In genomic region chr5:128436825-128437224, GRCh38 we compare ENCODE assay signal across 11 cellular contexts.
DNase-seq lines count a peak whose midpoint lies in the region; ATAC-seq and TF ChIP-seq lines count a peak whose summit lies in the region.
"Had no signal": no experiment of that assay in that cellular context is flagged by ENCODE, and none has a peak within 500 bp of the region (broad histone marks: within the 10 kb centered on the region; RNA-seq: fewer than 3 reads in every experiment).

No MANE protein-coding gene starts in this region.

- H2BK120ac ChIP-seq in neuronal stem cell (ENCODE audit: low read depth, low read length): no peak overlapping the region

- WGBS in neuronal stem cell (ENCODE audit: extremely low coverage in 2 of 2, insufficient read length in 2 of 2, insufficient replicate concordance in 1 of 2), 2 donors: no CpG with 5 or more reads among the region's 3 CpGs

- ATAC-seq in GM23338 (peak; percentile 51), esophagus mucosa (peak; percentile 25)

- no peaks in the 10 kb centered on the region for H4K20me1 ChIP-seq in GM23338 (replicated peaks; ENCODE audit: insufficient read depth)
- no peaks in the 10 kb centered on the region for H4K20me1 ChIP-seq in PC-9 (ENCODE audit: insufficient read depth)

- H2BK5ac ChIP-seq in neuronal stem cell (ENCODE audit: low read length): no peak overlapping the region

- H3K4me1 ChIP-seq in GM23338 (ENCODE audit: insufficient read depth) (no peaks in the 10 kb centered on the region), PC-9 (replicated peaks; ENCODE audit: insufficient read depth) (no peaks in the 10 kb centered on the region), neuronal stem cell (ENCODE audit: control insufficient read depth in 2 of 2, insufficient read depth in 1 of 2, low read depth in 1 of 2, low read length in 2 of 2) (peaks cover 0 to 6% of the 10 kb centered on the region in 2 donors)

- POLR2A ChIA-PET in PC-9 (lab: Charles Lee; ENCODE audit: unreplicated experiment): no interaction called here

- intact Hi-C loops in PC-9 (cut with micrococcal nuclease; ENCODE audit: unreplicated experiment): no loop called here
- intact Hi-C loops in activated T-helper 1 cell treated with anti-CD3 and anti-CD28 coated beads, Interleukin-12 subunit alpha, Interleukin-12 subunit beta, Interleukin-2, Interleukin-4 antibody, amounts not matched to agents 30 ng/mL and 10 ng/mL and 1 ng/mL, durations not matched to agents 14 hours and 24 hours and 36 hours (cut with micrococcal nuclease): no loop called here

- H3K36me3 Mint-ChIP-seq in GM23338 (ENCODE audit: low read depth) (no peaks in the 10 kb centered on the region), endothelial cell (ENCODE audit: low read depth, unreplicated experiment) (no peaks in the 10 kb centered on the region)
- no peaks in the 10 kb centered on the region for H3K36me3 Mint-ChIP-seq in activated T-helper 1 cell treated with anti-CD3 and anti-CD28 coated beads, Interleukin-12 subunit alpha, Interleukin-12 subunit beta, Interleukin-2, Interleukin-4 antibody, amounts not matched to agents 30 ng/mL and 10 ng/mL and 1 ng/mL, durations not matched to agents 14 hours and 24 hours and 36 hours (ENCODE audit: low read depth)

- H3K9me3 Mint-ChIP-seq in GM23338: no peaks in the 10 kb centered on the region
- no peaks in the 10 kb centered on the region for H3K9me3 Mint-ChIP-seq in endothelial cell (ENCODE audit: unreplicated experiment)
- no peaks in the 10 kb centered on the region for H3K9me3 Mint-ChIP-seq in activated T-helper 1 cell treated with anti-CD3 and anti-CD28 coated beads, Interleukin-12 subunit alpha, Interleukin-12 subunit beta, Interleukin-2, Interleukin-4 antibody, amounts not matched to agents 30 ng/mL and 10 ng/mL and 1 ng/mL, durations not matched to agents 14 hours and 24 hours and 36 hours

- no peak overlapping the region for H2BK12ac ChIP-seq in neuronal stem cell (ENCODE audit: low read length)

- H3K27ac Mint-ChIP-seq in GM23338 (no peak overlapping the region), endothelial cell (ENCODE audit: unreplicated experiment) (no peak overlapping the region)
- H3K27ac Mint-ChIP-seq in activated T-helper 1 cell treated with anti-CD3 and anti-CD28 coated beads, Interleukin-12 subunit alpha, Interleukin-12 subunit beta, Interleukin-2, Interleukin-4 antibody, amounts not matched to agents 30 ng/mL and 10 ng/mL and 1 ng/mL, durations not matched to agents 14 hours and 24 hours and 36 hours: no peak overlapping the region

- H3K36me3 ChIP-seq in GM23338 (ENCODE audit: insufficient read depth): no peaks in the 10 kb centered on the region
- H3K36me3 ChIP-seq in PC-9 (ENCODE audit: low read depth): no peaks in the 10 kb centered on the region
- peaks cover 0 to 2% of the 10 kb centered on the region in 2 donors for H3K36me3 ChIP-seq in neuronal stem cell (replicated peaks in 1 of 2; ENCODE audit: control insufficient read depth in 2 of 2, insufficient read depth in 2 of 2, low read length in 2 of 2)

- no peak overlapping the region for H2AK5ac ChIP-seq in neuronal stem cell (ENCODE audit: low read depth, low read length)

- no peaks in the 10 kb centered on the region for H3K79me2 ChIP-seq in GM23338 (replicated peaks; ENCODE audit: insufficient read depth)
- H3K79me2 ChIP-seq in PC-9 (ENCODE audit: low read depth): no peaks in the 10 kb centered on the region

- no peak overlapping the region for H2AFZ ChIP-seq in GM23338
- no peak overlapping the region for H2AFZ ChIP-seq in PC-9
- H2AFZ ChIP-seq in neuronal stem cell (ENCODE audit: low read length): no peak overlapping the region

- H3F3A ChIP-seq in GM23338 (replicated peaks; ENCODE audit: low read depth) (no peaks in the 10 kb centered on the region), PC-9 (ENCODE audit: insufficient read depth, low read depth) (no peaks in the 10 kb centered on the region)

- no peak overlapping the region for H3K4me3 Mint-ChIP-seq in GM23338
- H3K4me3 Mint-ChIP-seq in endothelial cell (ENCODE audit: unreplicated experiment): no peak overlapping the region
- no peak overlapping the region for H3K4me3 Mint-ChIP-seq in activated T-helper 1 cell treated with anti-CD3 and anti-CD28 coated beads, Interleukin-12 subunit alpha, Interleukin-12 subunit beta, Interleukin-2, Interleukin-4 antibody, amounts not matched to agents 30 ng/mL and 10 ng/mL and 1 ng/mL, durations not matched to agents 14 hours and 24 hours and 36 hours
- H3K4me3 Mint-ChIP-seq: central memory CD8-positive, alpha-beta T cell had no signal

- no peak overlapping the region for H3K4me3 ChIP-seq in GM23338
- no peak overlapping the region for H3K4me3 ChIP-seq in PC-9
- no peak overlapping the region for H3K4me3 ChIP-seq in retinal pigment epithelial cell (ENCODE audit: low read length)
- no peak overlapping the region for H3K4me3 ChIP-seq in neuronal stem cell (ENCODE audit: low read length in 2 of 2)

- no peak overlapping the region for H4K91ac ChIP-seq in neuronal stem cell (ENCODE audit: low read depth, low read length, poor library complexity)

- H3K4me2 ChIP-seq in GM23338: no peak overlapping the region
- no peak overlapping the region for H3K4me2 ChIP-seq in PC-9
- no peak overlapping the region for H3K4me2 ChIP-seq in neuronal stem cell (ENCODE audit: insufficient read depth, low read length, poor library complexity, severe bottlenecking)

- DNase-seq in GM23338 (ENCODE audit: low spot score): peak; percentile 9
- peak; percentile 7 to 48 for DNase-seq in PC-9
- peak; percentile 84 for DNase-seq in retinal pigment epithelial cell (ENCODE audit: low read depth)
- DNase-seq in neuronal stem cell (ENCODE audit: low spot score): no peak
- no peak for DNase-seq in endothelial cell (ENCODE audit: low spot score)
- DNase-seq in activated T-helper 1 cell treated with anti-CD3 and anti-CD28 coated beads, Interleukin-12 subunit alpha, Interleukin-12 subunit beta, Interleukin-2, Interleukin-4 antibody, amounts not matched to agents 30 ng/mL and 10 ng/mL and 1 ng/mL, durations not matched to agents 14 hours and 24 hours and 36 hours (ENCODE audit: low spot score): no peak
- DNase-seq: activated CD8-positive, alpha-beta memory T cell treated with anti-CD3 and anti-CD28 coated beads, Interleukin-2, amount 50 U/mL, for 4 hours; NCI-H1105; stimulated activated naive CD4-positive, alpha-beta T cell had no signal

- H3K27me3 Mint-ChIP-seq in GM23338 (ENCODE audit: insufficient read depth, low read depth, poor library complexity): no peaks in the 10 kb centered on the region
- no peaks in the 10 kb centered on the region for H3K27me3 Mint-ChIP-seq in endothelial cell (ENCODE audit: unreplicated experiment)
- H3K27me3 Mint-ChIP-seq in activated T-helper 1 cell treated with anti-CD3 and anti-CD28 coated beads, Interleukin-12 subunit alpha, Interleukin-12 subunit beta, Interleukin-2, Interleukin-4 antibody, amounts not matched to agents 30 ng/mL and 10 ng/mL and 1 ng/mL, durations not matched to agents 14 hours and 24 hours and 36 hours (ENCODE audit: insufficient read depth): no peaks in the 10 kb centered on the region
- H3K27me3 Mint-ChIP-seq: central memory CD8-positive, alpha-beta T cell had no signal

- no peak overlapping the region for H3K14ac ChIP-seq in neuronal stem cell (ENCODE audit: low read length)

- H3K4me1 Mint-ChIP-seq in GM23338 (peaks cover 5% of the 10 kb centered on the region; the same call in 1 of the 3 replicates), endothelial cell (ENCODE audit: unreplicated experiment) (peaks cover 2% of the 10 kb centered on the region)
- no peaks in the 10 kb centered on the region for H3K4me1 Mint-ChIP-seq in activated T-helper 1 cell treated with anti-CD3 and anti-CD28 coated beads, Interleukin-12 subunit alpha, Interleukin-12 subunit beta, Interleukin-2, Interleukin-4 antibody, amounts not matched to agents 30 ng/mL and 10 ng/mL and 1 ng/mL, durations not matched to agents 14 hours and 24 hours and 36 hours (ENCODE audit: low read depth)
- H3K4me1 Mint-ChIP-seq: central memory CD8-positive, alpha-beta T cell had no signal

- TF ChIP-seq CTCF in GM23338 (conservative IDR thresholded peaks at IDR 0.05; ENCODE audit: low read depth in 2 of 2) (no peak), PC-9 (conservative IDR thresholded peaks at IDR 0.05) (no peak), retinal pigment epithelial cell (conservative IDR thresholded peaks at IDR 0.05; ENCODE audit: low read depth, low read length) (no peak), endothelial cell (IDR thresholded peaks at IDR 0.05; ENCODE audit: unreplicated experiment) (no peak)

- no TSS peak for BruUV-seq in PC-9 (replicated peaks; lab: Mats Ljungman, UMichigan)

- H3K9me2 ChIP-seq in GM23338 (ENCODE audit: insufficient read depth) (no peaks in the 10 kb centered on the region), PC-9 (ENCODE audit: insufficient read depth) (no peaks in the 10 kb centered on the region)

- H3K23ac ChIP-seq in neuronal stem cell (ENCODE audit: low read depth, low read length, poor library complexity): no peak overlapping the region

- H2BK15ac ChIP-seq in neuronal stem cell (ENCODE audit: low read length): no peak overlapping the region

- no peak overlapping the region for H3K9ac ChIP-seq in neuronal stem cell (ENCODE audit: low read depth, low read length, poor library complexity)

- H3K27ac ChIP-seq in GM23338 (ENCODE audit: low read depth): no peak overlapping the region
- H3K27ac ChIP-seq in PC-9: no peak overlapping the region
- H3K27ac ChIP-seq in neuronal stem cell (replicated peaks; ENCODE audit: low read length): no peak overlapping the region

- CTCF ChIA-PET in PC-9 (lab: Charles Lee): no interaction called here

- H4K8ac ChIP-seq in neuronal stem cell (ENCODE audit: low read depth, low read length): no peak overlapping the region

- H3K18ac ChIP-seq in neuronal stem cell (ENCODE audit: low read length): no peak overlapping the region

- H3K9me3 ChIP-seq in PC-9 (ENCODE audit: insufficient read depth, low read depth) (no peaks in the 10 kb centered on the region), neuronal stem cell (replicated peaks in 1 of 2; ENCODE audit: control insufficient read depth in 2 of 2, insufficient read depth in 1 of 2, low read depth in 1 of 2, low read length in 2 of 2) (no peaks in the 10 kb centered on the region)

- no peaks in the 10 kb centered on the region for H3K79me1 ChIP-seq in neuronal stem cell (ENCODE audit: low read depth, low read length)

- no peak overlapping the region for H3K4ac ChIP-seq in neuronal stem cell (ENCODE audit: low read length)

- H3K27me3 ChIP-seq in GM23338 (ENCODE audit: insufficient read depth) (no peaks in the 10 kb centered on the region), PC-9 (ENCODE audit: insufficient read depth, low read depth) (no peaks in the 10 kb centered on the region), neuronal stem cell (ENCODE audit: control insufficient read depth in 3 of 3, insufficient read depth in 3 of 3, low read depth in 1 of 3, low read length in 3 of 3) (no peaks in the 10 kb centered on the region)

Comparison
In these comparisons a context has a peak if more than half of its experiments do, and no peak if none do; other contexts are left out.
1. DNase-seq: peak in GM23338 (single experiment), PC-9 (2 of 2) and retinal pigment epithelial cell (single experiment); none in neuronal stem cell (single experiment), endothelial cell (single experiment) and activated T-helper 1 cell treated with anti-CD3 and anti-CD28 coated beads, Interleukin-12 subunit alpha, Interleukin-12 subunit beta, Interleukin-2, Interleukin-4 antibody, amounts not matched to agents 30 ng/mL and 10 ng/mL and 1 ng/mL, durations not matched to agents 14 hours and 24 hours and 36 hours (single experiment).